Comparison of ENCODE assay signal across 1 cellular context in the genomic region with DNA sequence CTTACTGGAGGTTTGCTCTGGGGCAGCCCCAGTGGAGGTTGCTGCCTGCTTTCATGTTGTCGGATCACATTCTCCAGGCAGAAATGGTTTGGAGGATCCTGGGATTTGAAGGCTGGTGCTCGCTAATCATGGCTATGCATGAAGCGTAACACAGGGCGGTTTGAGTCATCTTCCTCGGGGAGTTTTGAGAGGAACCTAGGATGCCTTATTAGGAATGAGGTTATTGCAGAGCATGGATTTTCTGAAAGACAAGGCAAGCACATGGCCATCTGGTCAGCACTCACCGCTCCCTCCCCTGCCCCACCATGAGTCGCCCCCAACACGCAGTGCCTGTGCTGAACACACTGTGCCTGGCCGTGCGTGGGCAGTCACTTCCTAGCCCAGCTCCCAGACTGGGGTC.
TF ChIP-seq lines count a peak whose summit lies in the region.

No MANE protein-coding gene starts in this region.

TF ChIP-seq in SK-N-SH treated with all-trans-retinoic acid at 6 μM for 48 hours, 23 proteins besides CTCF, POLR2A, EP300 and RAD21 (continued from another document):
- TF ChIP-seq, protein P1, sequence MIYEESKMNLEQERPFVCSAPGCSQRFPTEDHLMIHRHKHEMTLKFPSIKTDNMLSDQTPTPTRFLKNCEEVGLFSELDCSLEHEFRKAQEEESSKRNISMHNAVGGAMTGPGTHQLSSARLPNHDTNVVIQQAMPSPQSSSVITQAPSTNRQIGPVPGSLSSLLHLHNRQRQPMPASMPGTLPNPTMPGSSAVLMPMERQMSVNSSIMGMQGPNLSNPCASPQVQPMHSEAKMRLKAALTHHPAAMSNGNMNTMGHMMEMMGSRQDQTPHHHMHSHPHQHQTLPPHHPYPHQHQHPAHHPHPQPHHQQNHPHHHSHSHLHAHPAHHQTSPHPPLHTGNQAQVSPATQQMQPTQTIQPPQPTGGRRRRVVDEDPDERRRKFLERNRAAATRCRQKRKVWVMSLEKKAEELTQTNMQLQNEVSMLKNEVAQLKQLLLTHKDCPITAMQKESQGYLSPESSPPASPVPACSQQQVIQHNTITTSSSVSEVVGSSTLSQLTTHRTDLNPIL (CRISPR knock-in tag; IDR thresholded peaks at IDR 0.05; ENCODE audit: low read depth) = no peak
- TF ChIP-seq GLIS3 (CRISPR knock-in tag; IDR thresholded peaks at IDR 0.05) = no peak
- no peak for TF ChIP-seq ZNF8 (CRISPR knock-in tag; IDR thresholded peaks at IDR 0.05)
- TF ChIP-seq ISL1 (CRISPR knock-in tag; IDR thresholded peaks at IDR 0.05) = no peak
- TF ChIP-seq, protein P2, sequence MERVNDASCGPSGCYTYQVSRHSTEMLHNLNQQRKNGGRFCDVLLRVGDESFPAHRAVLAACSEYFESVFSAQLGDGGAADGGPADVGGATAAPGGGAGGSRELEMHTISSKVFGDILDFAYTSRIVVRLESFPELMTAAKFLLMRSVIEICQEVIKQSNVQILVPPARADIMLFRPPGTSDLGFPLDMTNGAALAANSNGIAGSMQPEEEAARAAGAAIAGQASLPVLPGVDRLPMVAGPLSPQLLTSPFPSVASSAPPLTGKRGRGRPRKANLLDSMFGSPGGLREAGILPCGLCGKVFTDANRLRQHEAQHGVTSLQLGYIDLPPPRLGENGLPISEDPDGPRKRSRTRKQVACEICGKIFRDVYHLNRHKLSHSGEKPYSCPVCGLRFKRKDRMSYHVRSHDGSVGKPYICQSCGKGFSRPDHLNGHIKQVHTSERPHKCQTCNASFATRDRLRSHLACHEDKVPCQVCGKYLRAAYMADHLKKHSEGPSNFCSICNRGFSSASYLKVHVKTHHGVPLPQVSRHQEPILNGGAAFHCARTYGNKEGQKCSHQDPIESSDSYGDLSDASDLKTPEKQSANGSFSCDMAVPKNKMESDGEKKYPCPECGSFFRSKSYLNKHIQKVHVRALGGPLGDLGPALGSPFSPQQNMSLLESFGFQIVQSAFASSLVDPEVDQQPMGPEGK (CRISPR knock-in tag; IDR thresholded peaks at IDR 0.05; ENCODE audit: borderline replicate concordance) = no peak
- no peak for TF ChIP-seq BACH2 (CRISPR knock-in tag; IDR thresholded peaks at IDR 0.05; ENCODE audit: borderline replicate concordance)
- no peak for TF ChIP-seq CSDC2 (CRISPR knock-in tag; IDR thresholded peaks at IDR 0.05)
- TF ChIP-seq ZNF565 (CRISPR knock-in tag; conservative IDR thresholded peaks at IDR 0.05; ENCODE audit: low read depth) = no peak
